In the genomic region with DNA sequence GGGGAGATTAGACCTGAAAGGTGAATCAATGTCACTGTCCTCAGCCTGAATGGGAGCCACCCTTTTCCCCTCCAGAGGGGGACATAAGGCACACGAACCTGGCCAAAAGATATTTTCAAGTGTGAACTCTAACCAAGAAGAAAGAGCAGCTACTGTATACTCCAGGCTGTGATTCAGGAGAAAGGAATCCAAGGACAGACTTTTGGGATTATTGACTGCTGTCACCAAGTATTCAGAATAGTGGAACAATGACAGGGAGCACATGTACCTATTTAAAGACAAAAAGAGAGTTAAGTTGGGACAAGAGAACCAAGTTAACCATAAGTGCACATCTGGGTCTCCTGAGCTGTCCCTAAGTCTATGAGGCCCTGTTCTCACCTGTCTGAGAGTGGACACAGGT, we compare ENCODE assay signal across 24 cellular contexts. TPM values are rescaled to one million over a fixed set of nuclear protein-coding genes. Genes with fewer than 3 reads are reported as not detected.
DNase-seq lines count a peak whose midpoint lies in the region; ATAC-seq and TF ChIP-seq lines count a peak whose summit lies in the region.
"Had no signal": no experiment of that assay in that cellular context is flagged by ENCODE, and none has a peak within 500 bp of the region (broad histone marks: within the 10 kb centered on the region; RNA-seq: fewer than 3 reads in every experiment).

No MANE protein-coding gene starts in this region.

- H3K4me3 ChIP-seq in testis, result no peak overlapping the region
- H3K4me3 ChIP-seq: esophagus muscularis mucosa had no signal

- intact Hi-C loops in activated CD4-positive, alpha-beta memory T cell treated with anti-CD3 and anti-CD28 coated beads for 36 hours (cut with micrococcal nuclease), result no loop called here
- intact Hi-C loops in Calu3 (cut with micrococcal nuclease; ENCODE audit: unreplicated experiment) (no loop called here), testis (cut with DNase I; ENCODE audit: low total_unique reads) (no loop called here)

- H3K9me3 Mint-ChIP-seq in activated CD4-positive, alpha-beta memory T cell treated with anti-CD3 and anti-CD28 coated beads, Interleukin-2, amount 10 ng/mL, durations not matched to agents 7 days and 5 days, result no peaks in the 10 kb centered on the region
- H3K9me3 Mint-ChIP-seq in activated CD4-positive, alpha-beta memory T cell treated with anti-CD3 and anti-CD28 coated beads for 36 hours, result no peaks in the 10 kb centered on the region
- no peaks in the 10 kb centered on the region for H3K9me3 Mint-ChIP-seq in Calu3 (ENCODE audit: low read depth, unreplicated experiment)
- no peaks in the 10 kb centered on the region for H3K9me3 Mint-ChIP-seq in WTC11
- no peaks in the 10 kb centered on the region for H3K9me3 Mint-ChIP-seq in nephron progenitor cell
- no peaks in the 10 kb centered on the region for H3K9me3 Mint-ChIP-seq in mesothelial cell of epicardium

- H3K27me3 ChIP-seq in testis, result no peaks in the 10 kb centered on the region

- no peak overlapping the region for H3K27ac Mint-ChIP-seq in activated CD4-positive, alpha-beta memory T cell treated with anti-CD3 and anti-CD28 coated beads, Interleukin-2, amount 10 ng/mL, durations not matched to agents 7 days and 5 days
- H3K27ac Mint-ChIP-seq in activated CD4-positive, alpha-beta memory T cell treated with anti-CD3 and anti-CD28 coated beads for 36 hours, result no peak overlapping the region
- H3K27ac Mint-ChIP-seq in Calu3 (ENCODE audit: unreplicated experiment), result no peak overlapping the region
- H3K27ac Mint-ChIP-seq in WTC11, result peak overlapping the region; percentile 76
- H3K27ac Mint-ChIP-seq in nephron progenitor cell, result no peak overlapping the region
- H3K27ac Mint-ChIP-seq in mesothelial cell of epicardium, result no peak overlapping the region

- WGBS in testis, 2 donors, result 47 to 65% methylated on average over 1 of the region's 1 CpG

- H3K4me1 ChIP-seq in testis, result peaks cover 5% of the 10 kb centered on the region
- H3K4me1 ChIP-seq: parathyroid adenoma had no signal

- no TSS peak for BruUV-seq in Calu3 (replicated peaks; lab: Mats Ljungman, UMichigan)

- H3K9me3 ChIP-seq in testis, result no peaks in the 10 kb centered on the region
- H3K9me3 ChIP-seq: esophagus muscularis mucosa had no signal

- TF ChIP-seq CTCF in Calu3 (IDR thresholded peaks at IDR 0.05; ENCODE audit: unreplicated experiment) (no peak), WTC11 (IDR thresholded peaks at IDR 0.05) (no peak), nephron progenitor cell (IDR thresholded peaks at IDR 0.05) (no peak), mesothelial cell of epicardium (IDR thresholded peaks at IDR 0.05; ENCODE audit: unreplicated experiment) (no peak), testis (IDR thresholded peaks at IDR 0.05) (no peak)

- no peaks in the 10 kb centered on the region for H3K27me3 Mint-ChIP-seq in activated CD4-positive, alpha-beta memory T cell treated with anti-CD3 and anti-CD28 coated beads, Interleukin-2, amount 10 ng/mL, durations not matched to agents 7 days and 5 days
- H3K27me3 Mint-ChIP-seq in activated CD4-positive, alpha-beta memory T cell treated with anti-CD3 and anti-CD28 coated beads for 36 hours, result no peaks in the 10 kb centered on the region
- H3K27me3 Mint-ChIP-seq in Calu3 (ENCODE audit: unreplicated experiment), result no peaks in the 10 kb centered on the region
- no peaks in the 10 kb centered on the region for H3K27me3 Mint-ChIP-seq in WTC11 (ENCODE audit: low read depth)
- peaks cover 10% of the 10 kb centered on the region for H3K27me3 Mint-ChIP-seq in nephron progenitor cell (ENCODE audit: low read depth, poor library complexity)
- peaks cover 12% of the 10 kb centered on the region for H3K27me3 Mint-ChIP-seq in mesothelial cell of epicardium (ENCODE audit: low read depth)

- ATAC-seq in WTC11, result no peak
- no peak for ATAC-seq in GM18502 (IDR thresholded peaks at IDR 0.05; ENCODE audit: poor library complexity, unreplicated experiment)
- ATAC-seq: left lobe of liver; stimulated activated naive CD8-positive, alpha-beta T cell treated with anti-CD3 and anti-CD28 coated beads, Interleukin-15, Interleukin-2, amounts not matched to agents 100 U/mL and 50 U/mL, for 24 hours had no signal

- peaks cover 28% of the 10 kb centered on the region for H3K36me3 Mint-ChIP-seq in activated CD4-positive, alpha-beta memory T cell treated with anti-CD3 and anti-CD28 coated beads, Interleukin-2, amount 10 ng/mL, durations not matched to agents 7 days and 5 days (ENCODE audit: low read depth)
- H3K36me3 Mint-ChIP-seq in activated CD4-positive, alpha-beta memory T cell treated with anti-CD3 and anti-CD28 coated beads for 36 hours, result peaks cover 24% of the 10 kb centered on the region
- H3K36me3 Mint-ChIP-seq in Calu3 (ENCODE audit: insufficient read depth, unreplicated experiment), result peaks cover 36% of the 10 kb centered on the region
- H3K36me3 Mint-ChIP-seq in WTC11, result peaks cover 38% of the 10 kb centered on the region
- H3K36me3 Mint-ChIP-seq in nephron progenitor cell (ENCODE audit: low read depth), result peaks cover 27% of the 10 kb centered on the region
- H3K36me3 Mint-ChIP-seq in mesothelial cell of epicardium, result peaks cover 8% of the 10 kb centered on the region

- CTCF ChIA-PET in activated CD4-positive, alpha-beta memory T cell treated with anti-CD3 and anti-CD28 coated beads, Interleukin-2, amount 10 ng/mL, durations not matched to agents 7 days and 5 days (lab: Charles Lee), result interaction anchor here (1.2 to 1.9 kb wide), 3 partner anchors 12 to 29 kb away, joined by 4 to 5 read pairs (median 4); partner anchors contain the start of gene RNF207
- CTCF ChIA-PET in activated CD4-positive, alpha-beta memory T cell treated with anti-CD3 and anti-CD28 coated beads for 36 hours (lab: Charles Lee), result interaction anchor here (0.8 to 1.6 kb wide), 2 partner anchors 13 to 28 kb away, joined by 3 to 7 read pairs; no protein-coding TSS in a partner anchor
- CTCF ChIA-PET in Calu3 (lab: Charles Lee), result interaction anchor here (0.7 kb wide), 1 partner anchor 23 kb away, joined by 3 read pairs; no protein-coding TSS in a partner anchor
- CTCF ChIA-PET in WTC11 (lab: Charles Lee), result interaction anchor here (9.2 to 21.4 kb wide), 2 partner anchors 14 to 27 kb away, joined by 114 to 489 read pairs; partner anchors contain the start of gene RNF207

- peak overlapping the region; percentile 30 for H3K4me3 Mint-ChIP-seq in activated CD4-positive, alpha-beta memory T cell treated with anti-CD3 and anti-CD28 coated beads, Interleukin-2, amount 10 ng/mL, durations not matched to agents 7 days and 5 days
- no peak overlapping the region for H3K4me3 Mint-ChIP-seq in activated CD4-positive, alpha-beta memory T cell treated with anti-CD3 and anti-CD28 coated beads for 36 hours
- H3K4me3 Mint-ChIP-seq in Calu3 (ENCODE audit: low read depth, unreplicated experiment), result peak overlapping the region; percentile 78
- peak overlapping the region; percentile 12; the same call in 1 of the 2 replicates for H3K4me3 Mint-ChIP-seq in WTC11
- peak overlapping the region; percentile 41 for H3K4me3 Mint-ChIP-seq in nephron progenitor cell
- H3K4me3 Mint-ChIP-seq in mesothelial cell of epicardium, result no peak overlapping the region

- H3K4me1 Mint-ChIP-seq in activated CD4-positive, alpha-beta memory T cell treated with anti-CD3 and anti-CD28 coated beads, Interleukin-2, amount 10 ng/mL, durations not matched to agents 7 days and 5 days, result peaks cover 33% of the 10 kb centered on the region
- peaks cover 19% of the 10 kb centered on the region for H3K4me1 Mint-ChIP-seq in activated CD4-positive, alpha-beta memory T cell treated with anti-CD3 and anti-CD28 coated beads for 36 hours (ENCODE audit: low read depth)
- H3K4me1 Mint-ChIP-seq in Calu3 (ENCODE audit: low read depth, unreplicated experiment) (peaks cover 18% of the 10 kb centered on the region), WTC11 (peaks cover 26% of the 10 kb centered on the region), nephron progenitor cell (peaks cover 27% of the 10 kb centered on the region), mesothelial cell of epicardium (peaks cover 11% of the 10 kb centered on the region)

- POLR2A ChIA-PET in activated CD4-positive, alpha-beta memory T cell treated with anti-CD3 and anti-CD28 coated beads, Interleukin-2, amount 10 ng/mL, durations not matched to agents 7 days and 5 days (lab: Charles Lee), result no interaction called here
- POLR2A ChIA-PET in activated CD4-positive, alpha-beta memory T cell treated with anti-CD3 and anti-CD28 coated beads for 36 hours (lab: Charles Lee), result no interaction called here
- POLR2A ChIA-PET in WTC11 (lab: Charles Lee), result no interaction called here

- H3K36me3 ChIP-seq in testis (ENCODE audit: low read depth, missing control alignments), result no peaks in the 10 kb centered on the region

- DNase-seq in activated CD4-positive, alpha-beta memory T cell treated with anti-CD3 and anti-CD28 coated beads, Interleukin-2, amount 10 ng/mL, durations not matched to agents 7 days and 5 days, result no peak
- DNase-seq in activated CD4-positive, alpha-beta memory T cell treated with anti-CD3 and anti-CD28 coated beads for 36 hours, result no peak
- DNase-seq in Calu3, result no peak
- no peak for DNase-seq in WTC11 (ENCODE audit: low spot score)
- DNase-seq in nephron progenitor cell, result no peak
- DNase-seq in mesothelial cell of epicardium (ENCODE audit: low spot score in 2 of 2, unreplicated experiment in 2 of 2), result no peak
- no peak for DNase-seq in testis
- DNase-seq: activated CD8-positive, alpha-beta memory T cell treated with anti-CD3 and anti-CD28 coated beads for 24 hours; activated effector memory CD4-positive, alpha-beta T cell treated with Interleukin-2 at 50 U/mL for 16 hours; amniotic stem cell; DMS 273 treated with DMSO at 0.1 percent for 48 hours; effector CD4-positive, alpha-beta T cell; GF-D8; NCI-H1092 treated with DMSO at 0.1 percent for 48 hours; NCI-H524; stimulated activated CD4-positive, alpha-beta T cell treated with anti-CD3 and anti-CD28 coated beads, Interleukin-2, amount 100 ng/mL, for 24 hours; stimulated activated naive CD8-positive, alpha-beta T cell treated with anti-CD3 and anti-CD28 coated beads, Interleukin-15, Interleukin-2, amounts not matched to agents 100 U/mL and 50 U/mL, for 24 hours had no signal

- no peak for TF ChIP-seq POLR2A in testis (IDR thresholded peaks at IDR 0.05)

- no peak overlapping the region for H3K27ac ChIP-seq in testis
- H3K27ac ChIP-seq: esophagus muscularis mucosa, parathyroid adenoma had no signal

RNA-seq across cellular contexts. Expression of gene ICMT, which starts 2.4 kb away (rescaled TPM):
- total RNA-seq in activated CD4-positive, alpha-beta memory T cell treated with anti-CD3 and anti-CD28 coated beads, Interleukin-2, amount 10 ng/mL, durations not matched to agents 7 days and 5 days, result 10 to 100 TPM; 49.8 to 49.9 TPM
- total RNA-seq in activated CD4-positive, alpha-beta memory T cell treated with anti-CD3 and anti-CD28 coated beads for 36 hours, result 10 to 100 TPM; 47.6 to 51.4 TPM
- total RNA-seq in Calu3 (2022) (54.5 and 56.2 TPM in 2 replicates), WTC11 (2021) (105 to 113 TPM (median 107 TPM) in 3 replicates), mesothelial cell of epicardium (35.1 to 39.8 TPM (median 39.3 TPM) in 3 replicates), testis (10 to 100 TPM; 33.0 to 36.5 TPM)
- 26.7 TPM for polyA plus RNA-seq in testis (ENCODE audit: insufficient read depth, low read depth, low replicate concordance)

RNA-seq across cellular contexts. Expression of gene HES3, which starts 10.6 kb away (rescaled TPM):
- not detected for total RNA-seq in activated CD4-positive, alpha-beta memory T cell treated with anti-CD3 and anti-CD28 coated beads, Interleukin-2, amount 10 ng/mL, durations not matched to agents 7 days and 5 days
- not detected for total RNA-seq in activated CD4-positive, alpha-beta memory T cell treated with anti-CD3 and anti-CD28 coated beads for 36 hours
- total RNA-seq in Calu3 (2022), result not detected in 2 replicates
- 74.7 to 78.7 TPM (median 78.3 TPM) in 3 replicates for total RNA-seq in WTC11 (2021)
- total RNA-seq in mesothelial cell of epicardium, result not detected in 3 replicates
- total RNA-seq in testis, result not detected
- not detected for polyA plus RNA-seq in testis (ENCODE audit: insufficient read depth, low read depth, low replicate concordance)
- total RNA-seq: esophagus muscularis mucosa, HT1080, left lobe of liver, mucosa of gallbladder had no signal
- polyA plus RNA-seq: BJ had no signal

RNA-seq across cellular contexts. Expression of gene RNF207, which starts 27.5 kb away (rescaled TPM):
- 10 to 100 TPM; 12.4 to 16.4 TPM for total RNA-seq in activated CD4-positive, alpha-beta memory T cell treated with anti-CD3 and anti-CD28 coated beads, Interleukin-2, amount 10 ng/mL, durations not matched to agents 7 days and 5 days
- total RNA-seq in activated CD4-positive, alpha-beta memory T cell treated with anti-CD3 and anti-CD28 coated beads for 36 hours, result 10 to 100 TPM; 14.7 to 18.4 TPM
- total RNA-seq in Calu3 (2022) (146 and 160 TPM in 2 replicates), WTC11 (2021) (9.2 to 14.0 TPM (median 12.9 TPM) in 3 replicates), mesothelial cell of epicardium (467 to 481 TPM (median 477 TPM) in 3 replicates), testis (10 to 100 TPM; 13.2 to 20.1 TPM)
- 4.8 TPM for polyA plus RNA-seq in testis (ENCODE audit: insufficient read depth, low read depth, low replicate concordance)

RNA-seq across cellular contexts. Expression of gene GPR153, which starts 27.5 kb away (rescaled TPM):
- total RNA-seq in activated CD4-positive, alpha-beta memory T cell treated with anti-CD3 and anti-CD28 coated beads, Interleukin-2, amount 10 ng/mL, durations not matched to agents 7 days and 5 days, result 1 to 10 TPM; 3.9 to 4.4 TPM
- under 1 TPM; 0.17 to 0.26 TPM for total RNA-seq in activated CD4-positive, alpha-beta memory T cell treated with anti-CD3 and anti-CD28 coated beads for 36 hours
- total RNA-seq in Calu3 (2022), result 3.7 and 4.7 TPM in 2 replicates
- 13.4 to 14.8 TPM (median 14.6 TPM) in 3 replicates for total RNA-seq in WTC11 (2021)
- 24.6 to 27.5 TPM (median 25.0 TPM) in 3 replicates for total RNA-seq in mesothelial cell of epicardium
- 1 to 10 TPM; 5.7 to 6.3 TPM for total RNA-seq in testis
- polyA plus RNA-seq in testis (ENCODE audit: insufficient read depth, low read depth, low replicate concordance), result 5.8 TPM

RNA-seq across cellular contexts. Expression of gene RPL22, which starts 34.0 kb away (rescaled TPM):
- total RNA-seq in activated CD4-positive, alpha-beta memory T cell treated with anti-CD3 and anti-CD28 coated beads, Interleukin-2, amount 10 ng/mL, durations not matched to agents 7 days and 5 days, result 100 to 1,000 TPM; 258 to 298 TPM
- total RNA-seq in activated CD4-positive, alpha-beta memory T cell treated with anti-CD3 and anti-CD28 coated beads for 36 hours, result 100 to 1,000 TPM; 395 to 433 TPM
- total RNA-seq in Calu3 (2022) (256 and 259 TPM in 2 replicates), WTC11 (2021) (441 to 512 TPM (median 491 TPM) in 3 replicates), mesothelial cell of epicardium (411 to 435 TPM (median 426 TPM) in 3 replicates), testis (10 to 100 TPM; 95.1 to 99.9 TPM)
- polyA plus RNA-seq in testis (ENCODE audit: insufficient read depth, low read depth, low replicate concordance), result 319 TPM

Comparison
In these comparisons a context has a peak if more than half of its experiments do, and no peak if none do; other contexts are left out.
1. H3K4me3 Mint-ChIP-seq: peak in activated CD4-positive, alpha-beta memory T cell treated with anti-CD3 and anti-CD28 coated beads, Interleukin-2, amount 10 ng/mL, durations not matched to agents 7 days and 5 days (single experiment), Calu3 (single experiment), WTC11 (single experiment) and nephron progenitor cell (single experiment); none in activated CD4-positive, alpha-beta memory T cell treated with anti-CD3 and anti-CD28 coated beads for 36 hours (single experiment) and mesothelial cell of epicardium (single experiment).
2. RNA of gene HES3, which starts 10.6 kb away (total RNA-seq): 74.7 to 78.7 TPM in WTC11; not detected in testis, not detected in activated CD4-positive, alpha-beta memory T cell treated with anti-CD3 and anti-CD28 coated beads, Interleukin-2, amount 10 ng/mL, durations not matched to agents 7 days and 5 days, not detected in activated CD4-positive, alpha-beta memory T cell treated with anti-CD3 and anti-CD28 coated beads for 36 hours, not detected in Calu3 and not detected in mesothelial cell of epicardium; every median in the first group is over 10 times any median in the second.